ENCODE assay signal across 2 cellular contexts in the genomic region with DNA sequence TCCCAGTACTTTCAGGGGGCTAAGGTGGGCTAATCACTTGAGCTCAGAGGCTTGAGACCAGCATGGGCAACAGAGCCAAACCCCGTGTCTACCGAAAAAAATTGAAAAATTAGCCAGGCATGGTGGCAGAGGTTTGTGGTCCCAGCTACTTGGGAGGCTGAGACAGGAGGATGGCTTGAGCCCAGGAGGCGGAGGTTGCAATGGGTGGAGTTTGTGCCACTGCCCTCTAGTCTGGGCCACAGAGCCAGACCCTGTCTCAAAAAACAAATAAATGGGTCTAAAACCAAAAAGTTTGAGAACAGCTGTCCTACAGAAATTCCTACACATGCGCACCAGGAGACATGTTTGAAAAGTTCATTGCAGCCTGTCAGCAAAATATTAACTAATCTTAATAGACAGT.
TF ChIP-seq lines count a peak whose summit lies in the region.

No MANE protein-coding gene starts in this region.

TF ChIP-seq in HEK293, 187 proteins besides CTCF, POLR2A, EP300 and RAD21:
- TF ChIP-seq ZNF571 (tag by site-specific recombination; IDR thresholded peaks at IDR 0.05): no peak
- no peak for TF ChIP-seq ZNF670 (tag by site-specific recombination; IDR thresholded peaks at IDR 0.05; ENCODE audit: low read depth)
- TF ChIP-seq, protein P1, sequence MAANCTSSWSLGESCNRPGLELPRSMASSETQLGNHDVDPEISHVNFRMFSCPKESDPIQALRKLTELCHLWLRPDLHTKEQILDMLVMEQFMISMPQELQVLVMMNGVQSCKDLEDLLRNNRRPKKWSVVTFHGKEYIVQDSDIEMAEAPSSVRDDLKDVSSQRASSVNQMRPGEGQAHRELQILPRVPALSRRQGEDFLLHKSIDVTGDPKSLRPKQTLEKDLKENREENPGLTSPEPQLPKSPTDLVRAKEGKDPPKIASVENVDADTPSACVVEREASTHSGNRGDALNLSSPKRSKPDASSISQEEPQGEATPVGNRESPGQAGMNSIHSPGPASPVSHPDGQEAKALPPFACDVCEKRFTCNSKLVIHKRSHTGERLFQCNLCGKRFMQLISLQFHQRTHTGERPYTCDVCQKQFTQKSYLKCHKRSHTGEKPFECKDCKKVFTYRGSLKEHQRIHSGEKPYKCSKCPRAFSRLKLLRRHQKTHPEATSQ (tag by site-specific recombination; IDR thresholded peaks at IDR 0.05): 0 out of 2 replicates have a peak, but pooled peaks have one; percentile 4
- TF ChIP-seq ZNF121 (tag by site-specific recombination; IDR thresholded peaks at IDR 0.05): peak; percentile 86
- TF ChIP-seq ZNF146 (tag by site-specific recombination; IDR thresholded peaks at IDR 0.05): no peak
- no peak for TF ChIP-seq ZNF274 (IDR thresholded peaks at IDR 0.05; ENCODE audit: low read length)
- TF ChIP-seq ZNF274 (tag by site-specific recombination; IDR thresholded peaks at IDR 0.05; ENCODE audit: borderline replicate concordance): no peak
- no peak for TF ChIP-seq FEZF1 (tag by site-specific recombination; IDR thresholded peaks at IDR 0.05)
- TF ChIP-seq ZNF223 (tag by site-specific recombination; IDR thresholded peaks at IDR 0.05): no peak
- no peak for TF ChIP-seq ZNF140 (tag by site-specific recombination; IDR thresholded peaks at IDR 0.05)
- TF ChIP-seq YY1 (tag by site-specific recombination; IDR thresholded peaks at IDR 0.05): no peak

TF ChIP-seq in K562, 482 proteins besides CTCF, POLR2A, EP300 and RAD21:
- TF ChIP-seq SRSF3 (IDR thresholded peaks at IDR 0.05; ENCODE audit: insufficient read depth, low read length) (no peak), WHSC1 (IDR thresholded peaks at IDR 0.05; ENCODE audit: low read length) (no peak), ZNF121 (CRISPR knock-in tag; conservative IDR thresholded peaks at IDR 0.05) (peak; percentile 86), ZNF57 (CRISPR knock-in tag; IDR thresholded peaks at IDR 0.05) (no peak), RFX5 (IDR thresholded peaks at IDR 0.05; ENCODE audit: low read depth, low read length) (no peak), THAP12 (CRISPR knock-in tag; IDR thresholded peaks at IDR 0.05) (no peak)
- TF ChIP-seq, protein P2, sequence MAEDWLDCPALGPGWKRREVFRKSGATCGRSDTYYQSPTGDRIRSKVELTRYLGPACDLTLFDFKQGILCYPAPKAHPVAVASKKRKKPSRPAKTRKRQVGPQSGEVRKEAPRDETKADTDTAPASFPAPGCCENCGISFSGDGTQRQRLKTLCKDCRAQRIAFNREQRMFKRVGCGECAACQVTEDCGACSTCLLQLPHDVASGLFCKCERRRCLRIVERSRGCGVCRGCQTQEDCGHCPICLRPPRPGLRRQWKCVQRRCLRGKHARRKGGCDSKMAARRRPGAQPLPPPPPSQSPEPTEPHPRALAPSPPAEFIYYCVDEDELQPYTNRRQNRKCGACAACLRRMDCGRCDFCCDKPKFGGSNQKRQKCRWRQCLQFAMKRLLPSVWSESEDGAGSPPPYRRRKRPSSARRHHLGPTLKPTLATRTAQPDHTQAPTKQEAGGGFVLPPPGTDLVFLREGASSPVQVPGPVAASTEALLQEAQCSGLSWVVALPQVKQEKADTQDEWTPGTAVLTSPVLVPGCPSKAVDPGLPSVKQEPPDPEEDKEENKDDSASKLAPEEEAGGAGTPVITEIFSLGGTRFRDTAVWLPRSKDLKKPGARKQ (CRISPR knock-in tag; IDR thresholded peaks at IDR 0.05): no peak
